Comparison of ENCODE assay signal across 8 cellular contexts in the genomic region with DNA sequence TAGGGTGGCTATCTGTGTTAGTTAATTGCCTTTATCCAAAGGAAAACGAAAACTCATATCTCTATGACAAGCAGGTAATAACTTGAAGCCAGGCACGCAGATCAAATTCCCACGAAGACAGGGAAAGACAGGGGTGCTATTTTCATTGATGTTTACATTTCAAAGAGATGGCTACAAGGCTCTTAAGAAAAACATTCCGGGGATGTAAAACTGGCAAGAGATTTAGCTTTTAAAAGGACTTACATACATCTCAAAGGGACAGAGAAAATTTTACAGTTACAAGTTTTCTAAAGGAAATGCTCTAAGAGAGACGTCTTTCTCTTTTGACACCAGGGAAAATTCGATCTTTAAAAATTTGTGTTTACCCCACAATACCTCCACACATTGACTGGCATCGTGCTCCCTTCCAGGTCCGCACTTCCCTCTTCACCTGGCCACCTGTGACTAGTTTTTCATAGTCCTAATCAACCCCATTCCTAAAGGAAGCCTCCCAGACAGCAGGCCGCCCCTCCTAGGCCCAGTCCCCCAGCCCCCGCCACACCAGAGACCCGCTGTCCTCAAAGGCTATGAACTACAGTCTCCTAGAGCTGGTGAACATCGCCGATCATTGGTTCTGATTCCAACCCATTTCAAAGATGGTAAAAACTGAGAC. TPM values are rescaled to one million over a fixed set of nuclear protein-coding genes. Genes with fewer than 3 reads are reported as not detected.
DNase-seq lines count a peak whose midpoint lies in the region; ATAC-seq, FAIRE-seq and TF ChIP-seq lines count a peak whose summit lies in the region.

No MANE protein-coding gene starts in this region.

- peak overlapping the region; percentile 60 for H4K8ac ChIP-seq in mesenchymal stem cell (ENCODE audit: low read length)

- H3K9ac ChIP-seq in GM12878 (ENCODE audit: control insufficient read depth, insufficient read depth, low read length) (peak overlapping the region; percentile 57; the same call in 1 of the 2 replicates), mesenchymal stem cell (ENCODE audit: low read length) (peak overlapping the region; percentile 91)

- H2BK5ac ChIP-seq in mesenchymal stem cell (ENCODE audit: low read depth, low read length, poor library complexity, severe bottlenecking) = no peak overlapping the region

- no peaks in the 10 kb centered on the region; the same call in 1 of the 2 replicates for H3K4me1 ChIP-seq in GM12878 (ENCODE audit: control insufficient read depth, insufficient read depth, low read length)
- peaks cover 10% of the 10 kb centered on the region for H3K4me1 ChIP-seq in mesenchymal stem cell (ENCODE audit: control insufficient read depth, insufficient read depth, low read depth, low read length)
- no peaks in the 10 kb centered on the region for H3K4me1 ChIP-seq in aorta (ENCODE audit: control insufficient read depth in 1 of 2, insufficient read depth in 2 of 2, low read length in 2 of 2)

- H3K4me2 ChIP-seq in GM12878 (ENCODE audit: control insufficient read depth, insufficient read depth) = peak overlapping the region; percentile 61; the same call in 1 of the 2 replicates
- peak overlapping the region; percentile 72 for H3K4me2 ChIP-seq in mesenchymal stem cell (ENCODE audit: low read length, poor library complexity, severe bottlenecking)

- H3K4me3 ChIP-seq in GM12878 (peak overlapping the region; percentile 63), mesenchymal stem cell (ENCODE audit: insufficient read depth in 1 of 2, low read depth in 1 of 2, low read length in 2 of 2) (peak overlapping the region; percentile 39 to 86), aorta (ENCODE audit: low read length in 2 of 2) (peak overlapping the region; percentile 10 to 15)

- TSS peak; percentile 91 for BruUV-seq in GM12878 (replicated peaks; lab: Mats Ljungman, UMichigan)

- H3K79me2 ChIP-seq in GM12878 (ENCODE audit: control insufficient read depth, insufficient read depth, low read length) = peaks cover 22% of the 10 kb centered on the region

- peaks cover 49% of the 10 kb centered on the region for H3K4me1 Mint-ChIP-seq in stimulated activated naive CD8-positive, alpha-beta T cell treated with anti-CD3 and anti-CD28 coated beads, Interleukin-15, Interleukin-2, amounts not matched to agents 100 ng/mL and 50 ng/mL, for 24 hours (ENCODE audit: low read depth)

- peak overlapping the region in 1 of 2 experiments; percentile 51 for H3K4ac ChIP-seq in mesenchymal stem cell (ENCODE audit: low read depth in 1 of 2, low read length in 2 of 2)

- no peaks in the 10 kb centered on the region for H3K27me3 Mint-ChIP-seq in stimulated activated naive CD8-positive, alpha-beta T cell treated with anti-CD3 and anti-CD28 coated beads, Interleukin-15, Interleukin-2, amounts not matched to agents 100 ng/mL and 50 ng/mL, for 24 hours

- no peaks in the 10 kb centered on the region for H3K9me3 ChIP-seq in GM12878 (replicated peaks; ENCODE audit: control insufficient read depth, insufficient read depth, low read length)
- H3K9me3 ChIP-seq in mesenchymal stem cell (ENCODE audit: control insufficient read depth, low read length) = no peaks in the 10 kb centered on the region
- no peaks in the 10 kb centered on the region for H3K9me3 ChIP-seq in aorta (ENCODE audit: control insufficient read depth, low read length)

- TF ChIP-seq POLR2A in GM12878 (IDR thresholded peaks at IDR 0.05; ENCODE audit: low read depth, low read length) = no peak

- H3K23ac ChIP-seq in mesenchymal stem cell (ENCODE audit: low read length in 2 of 2) = no peak overlapping the region

- H2BK15ac ChIP-seq in mesenchymal stem cell (ENCODE audit: low read depth, poor library complexity, severe bottlenecking) = no peak overlapping the region

- in situ Hi-C loops in GM12878 (cut with MboI) = loop anchor here (10.0 kb wide), 2 partner anchors 84 to 464 kb away; no protein-coding TSS in a partner anchor

- H2AK5ac ChIP-seq in mesenchymal stem cell (ENCODE audit: low read length, severe bottlenecking) = no peak overlapping the region

- no peak overlapping the region for H3K14ac ChIP-seq in mesenchymal stem cell (ENCODE audit: low read length in 2 of 2)

- H3K27ac Mint-ChIP-seq in stimulated activated naive CD8-positive, alpha-beta T cell treated with anti-CD3 and anti-CD28 coated beads, Interleukin-15, Interleukin-2, amounts not matched to agents 100 ng/mL and 50 ng/mL, for 24 hours = peak overlapping the region; percentile 92

- peaks cover 16% of the 10 kb centered on the region for H3K36me3 Mint-ChIP-seq in stimulated activated naive CD8-positive, alpha-beta T cell treated with anti-CD3 and anti-CD28 coated beads, Interleukin-15, Interleukin-2, amounts not matched to agents 100 ng/mL and 50 ng/mL, for 24 hours (ENCODE audit: low read depth)

- no peaks in the 10 kb centered on the region for H3K27me3 ChIP-seq in GM12878 (replicated peaks in 1 of 2; ENCODE audit: control insufficient read depth in 2 of 2, insufficient read depth in 2 of 2, low read length in 1 of 2)
- H3K27me3 ChIP-seq in mesenchymal stem cell (ENCODE audit: control insufficient read depth in 1 of 2, insufficient read depth in 1 of 2, low read length in 2 of 2) = peaks cover 0 to 3% of the 10 kb centered on the region in 2 experiments
- H3K27me3 ChIP-seq in aorta (ENCODE audit: control insufficient read depth in 1 of 2, insufficient read depth in 2 of 2, low read length in 1 of 2) = no peaks in the 10 kb centered on the region

- SMC1A ChIA-PET in GM12878 (lab: Charles Lee; ENCODE audit: uncharacterized antibody, unreplicated experiment) = interaction anchor here (1.2 to 2.0 kb wide), 2 partner anchors 68 to 81 kb away, joined by 3 to 4 read pairs; no protein-coding TSS in a partner anchor

- no peaks in the 10 kb centered on the region for H4K20me1 ChIP-seq in GM12878 (ENCODE audit: control insufficient read depth, insufficient read depth)

- no peak for ATAC-seq in stimulated activated naive CD8-positive, alpha-beta T cell treated with anti-CD3 and anti-CD28 coated beads, Interleukin-15, Interleukin-2, amounts not matched to agents 100 U/mL and 50 U/mL, for 24 hours
- ATAC-seq in GM12878 (no peak; the same call in 1 of the 3 replicates), aorta (ENCODE audit: low FRiP score) (no peak), GM18498 (IDR thresholded peaks at IDR 0.05; ENCODE audit: unreplicated experiment) (no peak)

- peak overlapping the region; percentile 43 to 80 for H3K18ac ChIP-seq in mesenchymal stem cell (ENCODE audit: low read depth in 1 of 2, low read length in 2 of 2)

- TF ChIP-seq RAD21 in GM12878 (IDR thresholded peaks at IDR 0.05; ENCODE audit: insufficient read depth, low read depth, low read length) = no peak

- intact Hi-C loops in GM12878 (cut with micrococcal nuclease; ENCODE audit: unreplicated experiment) = loop anchor here (2.0 to 5.0 kb wide), 4 partner anchors 90 to 467 kb away; partner anchors contain the start of genes ELK1 and ZNF81
- intact Hi-C loops in aorta (cut with DNase I) = loop anchor here in 1 of 2 donors (5.0 kb wide), 1 partner anchor 82 kb away; no protein-coding TSS in a partner anchor

- H2BK12ac ChIP-seq in mesenchymal stem cell (ENCODE audit: low read length in 2 of 2) = no peak overlapping the region

- TF ChIP-seq CTCF in GM12878 (IDR thresholded peaks at IDR 0.05 in 2 of 3, conservative IDR thresholded peaks at IDR 0.05 in 1 of 3; ENCODE audit: control insufficient read depth in 2 of 3, extremely low read depth in 1 of 3, insufficient read depth in 1 of 3, low read depth in 3 of 3, low read length in 3 of 3) = no peak

- no peak for TF ChIP-seq EP300 in GM12878 (IDR thresholded peaks at IDR 0.05; ENCODE audit: borderline replicate concordance in 1 of 2, control insufficient read depth in 1 of 2, low read depth in 2 of 2, low read length in 2 of 2)

- RAD21 ChIA-PET in GM12878 (lab: Charles Lee; ENCODE audit: unreplicated experiment) = no interaction called here

- DNase-seq in stimulated activated naive CD8-positive, alpha-beta T cell treated with anti-CD3 and anti-CD28 coated beads, Interleukin-15, Interleukin-2, amounts not matched to agents 100 U/mL and 50 U/mL, for 24 hours = no peak
- DNase-seq in GM12878 (ENCODE audit: low read depth, low spot score) (no peak), mesenchymal stem cell (peak; percentile 26), aorta (no peak), NCI-H2081 treated with DMSO at 0.1 percent for 48 hours (lab: John Stamatoyannopoulos, UW) (no peak), DMS 273 (lab: John Stamatoyannopoulos, UW; ENCODE audit: unreplicated experiment) (no peak)

- peaks cover 0 to 4% of the 10 kb centered on the region in 2 experiments; a peak in 1 of 4 replicates for H3K36me3 ChIP-seq in GM12878 (ENCODE audit: control insufficient read depth in 2 of 2, insufficient read depth in 2 of 2, low read length in 1 of 2)
- H3K36me3 ChIP-seq in mesenchymal stem cell (ENCODE audit: control insufficient read depth in 1 of 2, insufficient read depth in 2 of 2, low read depth in 1 of 2, low read length in 2 of 2) = peaks cover 15 to 24% of the 10 kb centered on the region in 2 experiments
- H3K36me3 ChIP-seq in aorta (ENCODE audit: control insufficient read depth in 1 of 2, insufficient read depth in 2 of 2, low read length in 1 of 2) = peaks cover 0 to 1% of the 10 kb centered on the region in 2 donors

- no peaks in the 10 kb centered on the region for H3K9me3 Mint-ChIP-seq in stimulated activated naive CD8-positive, alpha-beta T cell treated with anti-CD3 and anti-CD28 coated beads, Interleukin-15, Interleukin-2, amounts not matched to agents 100 ng/mL and 50 ng/mL, for 24 hours

- H3K27ac ChIP-seq in GM12878 (ENCODE audit: control insufficient read depth, insufficient read depth) (peak overlapping the region; percentile 63), mesenchymal stem cell (ENCODE audit: low read length, poor library complexity, severe bottlenecking) (no peak overlapping the region), aorta (ENCODE audit: low read depth in 1 of 2, low read length in 2 of 2) (peak overlapping the region in 1 of 2 donors; percentile 17)

- POLR2A ChIA-PET in GM12878 (lab: Charles Lee) = interaction anchor here (0.6 kb wide), 1 partner anchor 34 kb away, joined by 4 read pairs; no protein-coding TSS in a partner anchor

- no peak for FAIRE-seq in GM12878 (lab: Jason Lieb, UNC)

- H2AFZ ChIP-seq in GM12878 (ENCODE audit: control insufficient read depth, low read depth, low read length) = peak overlapping the region; percentile 16
- H2AFZ ChIP-seq in mesenchymal stem cell (ENCODE audit: low read depth, low read length) = no peak overlapping the region

- WGBS in GM12878 (ENCODE audit: insufficient coverage, insufficient replicate concordance, low lambda C conversion rate, missing lambda C conversion rate) = 34% methylated on average over 13 of the region's 13 CpGs
- WGBS in mesenchymal stem cell = 25% methylated on average over 9 of the region's 13 CpGs
- 6 to 25% methylated on average over 13 of the region's 13 CpGs for WGBS in aorta, 2 donors

- peak overlapping the region; percentile 50 for H4K91ac ChIP-seq in mesenchymal stem cell (ENCODE audit: low read length)

- peaks cover 8% of the 10 kb centered on the region for H3K79me1 ChIP-seq in mesenchymal stem cell (replicated peaks; ENCODE audit: low read length, poor library complexity, severe bottlenecking)

- CTCF ChIA-PET in GM12878 (lab: Yijun Ruan, JAX) = interaction anchor here (1.2 kb wide), 1 partner anchor 85 kb away, joined by 3 read pairs; no protein-coding TSS in a partner anchor

- H3K4me3 Mint-ChIP-seq in stimulated activated naive CD8-positive, alpha-beta T cell treated with anti-CD3 and anti-CD28 coated beads, Interleukin-15, Interleukin-2, amounts not matched to agents 100 ng/mL and 50 ng/mL, for 24 hours = peak overlapping the region; percentile 90

- no peak overlapping the region for H2BK120ac ChIP-seq in mesenchymal stem cell (ENCODE audit: low read depth, low read length)

RNA-seq across cellular contexts. Expression of gene ARAF, which starts 0.7 kb away (rescaled TPM):
- 26.6 and 27.5 TPM in 2 replicates for total RNA-seq in GM12878 (2013; cell fraction: nucleolus; rRNA removed)
- total RNA-seq in GM12878 (2014; rRNA removed) (22.2 and 25.2 TPM in 2 replicates), GM12878 (2014; rRNA removed; fragmentation: Illumina TruSeq; extraction: Trizol) (20.0 and 22.3 TPM in 2 replicates), GM12878 (2021) (58.3 and 60.2 TPM in 2 replicates), aorta (10 to 100 TPM; 51.5 to 59.0 TPM)
- 20.3 TPM for polyA plus RNA-seq in GM12878 (2011; ENCODE audit: low read depth)
- polyA plus RNA-seq in GM12878 (2011; rRNA removed) (20.7 and 43.0 TPM in 2 replicates), GM12878 (2014; fragmentation: Illumina TruSeq; extraction: Trizol) (26.3 and 35.2 TPM in 2 replicates), GM12878 (2014; fragmentation: Nextera tagmentation; extraction: Ambion mirVana) (10 to 100 TPM in 1 of 2 experiments, 1 to 10 TPM in 1; 5.0 to 13.3 TPM), GM12878 (2014; rRNA removed) (43.8 and 55.4 TPM in 2 replicates), GM12878 (2016; fragmentation: Nextera tagmentation; extraction: Ambion mirVana) (10 to 100 TPM; 74.6 to 79.2 TPM), aorta (100 to 1,000 TPM in 1 of 2 donors, 10 to 100 TPM in 1; 37.4 to 115 TPM)
- polyA plus RNA-seq in GM12878 (2011; cell fraction: cytosol; rRNA removed) = 40.0 and 41.8 TPM in 2 replicates
- polyA plus RNA-seq in GM12878 (2011; cell fraction: nucleus; rRNA removed) = 102 and 103 TPM in 2 replicates
- polyA plus RNA-seq in GM12878 (2012) = 48.2 and 53.3 TPM in 2 replicates
- polyA minus RNA-seq in GM12878 (2011; rRNA and poly(A)+ RNA removed) = 48.6 and 50.8 TPM in 2 replicates
- 13.9 and 21.6 TPM in 2 replicates for polyA minus RNA-seq in GM12878 (2011; cell fraction: cytosol; rRNA and poly(A)+ RNA removed)
- polyA minus RNA-seq in GM12878 (2011; cell fraction: nucleus; rRNA and poly(A)+ RNA removed) = 24.3 and 37.5 TPM in 2 replicates
- 54.0 TPM for polyA plus RNA-seq in mesenchymal stem cell (2013, experiment 1 of 2)
- 53.1 TPM for polyA plus RNA-seq in mesenchymal stem cell (2013, experiment 2 of 2)

RNA-seq across cellular contexts. Expression of gene TIMP1, which starts 21.9 kb away (rescaled TPM):
- 42.1 and 42.8 TPM in 2 replicates for total RNA-seq in GM12878 (2013; cell fraction: nucleolus; rRNA removed)
- total RNA-seq in GM12878 (2014; rRNA removed) (128 and 139 TPM in 2 replicates), GM12878 (2014; rRNA removed; fragmentation: Illumina TruSeq; extraction: Trizol) (106 and 111 TPM in 2 replicates), GM12878 (2021) (130 and 134 TPM in 2 replicates), aorta (1,000 to 10,000 TPM; 1,378 to 1,710 TPM)
- polyA plus RNA-seq in GM12878 (2011; ENCODE audit: low read depth) = 178 TPM
- polyA plus RNA-seq in GM12878 (2011; rRNA removed) (47.1 and 106 TPM in 2 replicates), GM12878 (2014; fragmentation: Illumina TruSeq; extraction: Trizol) (39.3 and 103 TPM in 2 replicates), GM12878 (2014; fragmentation: Nextera tagmentation; extraction: Ambion mirVana) (100 to 1,000 TPM; 312 to 341 TPM), GM12878 (2014; rRNA removed) (101 and 126 TPM in 2 replicates), GM12878 (2016; fragmentation: Nextera tagmentation; extraction: Ambion mirVana) (100 to 1,000 TPM; 160 to 192 TPM), aorta (1,000 to 10,000 TPM in 1 of 2 donors, 100 to 1,000 TPM in 1; 775 to 3,088 TPM)
- polyA plus RNA-seq in GM12878 (2011; cell fraction: cytosol; rRNA removed) = 213 and 236 TPM in 2 replicates
- polyA plus RNA-seq in GM12878 (2011; cell fraction: nucleus; rRNA removed) = 50.7 and 72.3 TPM in 2 replicates
- 117 and 122 TPM in 2 replicates for polyA plus RNA-seq in GM12878 (2012)
- 213 and 336 TPM in 2 replicates for polyA minus RNA-seq in GM12878 (2011; rRNA and poly(A)+ RNA removed)
- polyA minus RNA-seq in GM12878 (2011; cell fraction: cytosol; rRNA and poly(A)+ RNA removed) = 111 and 121 TPM in 2 replicates
- 20.8 and 27.8 TPM in 2 replicates for polyA minus RNA-seq in GM12878 (2011; cell fraction: nucleus; rRNA and poly(A)+ RNA removed)
- polyA plus RNA-seq in mesenchymal stem cell (2013, experiment 1 of 2) = 826 TPM
- polyA plus RNA-seq in mesenchymal stem cell (2013, experiment 2 of 2) = 856 TPM

RNA-seq across cellular contexts. Expression of gene SYN1, which starts 59.4 kb away (rescaled TPM):
- total RNA-seq in GM12878 (2013; cell fraction: nucleolus; rRNA removed) = 0.31 and 2.1 TPM in 2 replicates
- total RNA-seq in GM12878 (2014; rRNA removed) (0.05 and 0.11 TPM in 2 replicates), GM12878 (2014; rRNA removed; fragmentation: Illumina TruSeq; extraction: Trizol) (not detected in 2 replicates), GM12878 (2021) (0.21 and 0.43 TPM in 2 replicates), aorta (1 to 10 TPM; 1.5 TPM)
- 1.6 TPM for polyA plus RNA-seq in GM12878 (2011; ENCODE audit: low read depth)
- polyA plus RNA-seq in GM12878 (2011; rRNA removed) (0.27 and 0.30 TPM in 2 replicates), GM12878 (2014; fragmentation: Illumina TruSeq; extraction: Trizol) (0.16 and 1.5 TPM in 2 replicates), GM12878 (2014; fragmentation: Nextera tagmentation; extraction: Ambion mirVana) (under 1 TPM in 1 of 2 experiments, not detected in 1; 0.09 TPM), GM12878 (2014; rRNA removed) (not detected in 2 replicates), GM12878 (2016; fragmentation: Nextera tagmentation; extraction: Ambion mirVana) (under 1 TPM; 0.09 to 0.57 TPM), aorta (1 to 10 TPM in 1 of 2 donors, under 1 TPM in 1; 0.90 to 1.9 TPM)
- polyA plus RNA-seq in GM12878 (2011; cell fraction: cytosol; rRNA removed) = 0.18 and 0.43 TPM in 2 replicates
- 0.13 and 0.19 TPM in 2 replicates for polyA plus RNA-seq in GM12878 (2011; cell fraction: nucleus; rRNA removed)
- polyA plus RNA-seq in GM12878 (2012) = 1.2 and 1.3 TPM in 2 replicates
- polyA minus RNA-seq in GM12878 (2011; rRNA and poly(A)+ RNA removed) = 0.37 and 0.57 TPM in 2 replicates
- polyA minus RNA-seq in GM12878 (2011; cell fraction: cytosol; rRNA and poly(A)+ RNA removed) = not detected in 2 replicates
- 0.12 and 0.29 TPM in 2 replicates for polyA minus RNA-seq in GM12878 (2011; cell fraction: nucleus; rRNA and poly(A)+ RNA removed)
- polyA plus RNA-seq in mesenchymal stem cell (2013, experiment 1 of 2) = 5.5 TPM
- polyA plus RNA-seq in mesenchymal stem cell (2013, experiment 2 of 2) = 5.5 TPM

Comparison
In these comparisons a context has a peak if more than half of its experiments do, and no peak if none do; other contexts are left out.
1. H3K4me3 ChIP-seq: peak in every context shown above with its lines; median percentile 63 in GM12878; 62 in mesenchymal stem cell; 12 in aorta.
2. RNA of gene TIMP1, which starts 21.9 kb away (total RNA-seq): 1,378 to 1,710 TPM in aorta; 42.1 to 139 TPM in GM12878; every median in the first group is over 4 times any median in the second.